ENCODE assay signal across 1 cellular context in genomic region chr11:44840526-44840925, GRCh38.
TF ChIP-seq lines count a peak whose summit lies in the region.

No MANE protein-coding gene starts in this region.

TF ChIP-seq in H1, 55 proteins besides CTCF, POLR2A, EP300 and RAD21 (continued from another document):
- TF ChIP-seq ATF3 (IDR thresholded peaks at IDR 0.05; ENCODE audit: insufficient read depth, low read depth, low read length) = no peak
- no peak for TF ChIP-seq KDM5A (IDR thresholded peaks at IDR 0.05; ENCODE audit: low read length)
- no peak for TF ChIP-seq TEAD4 (IDR thresholded peaks at IDR 0.05; ENCODE audit: low read depth, low read length)
- TF ChIP-seq TAF7 (optimal IDR thresholded peaks at IDR 0.05; ENCODE audit: borderline replicate concordance, low read depth, low read length) = no peak
- no peak for TF ChIP-seq GABPA (IDR thresholded peaks at IDR 0.05; ENCODE audit: borderline replicate concordance, insufficient read depth, low read length)
- TF ChIP-seq FOSL1 (IDR thresholded peaks at IDR 0.05; ENCODE audit: insufficient read depth, low read depth, low read length) = no peak
- TF ChIP-seq RXRA (IDR thresholded peaks at IDR 0.05; ENCODE audit: insufficient read depth, low read depth, low read length) = no peak
- no peak for TF ChIP-seq SP4 (IDR thresholded peaks at IDR 0.05; ENCODE audit: low read length)
- no peak for TF ChIP-seq CBX5 (IDR thresholded peaks at IDR 0.05; ENCODE audit: low read depth, low read length)
- no peak for TF ChIP-seq BACH1 (IDR thresholded peaks at IDR 0.05; ENCODE audit: low read length)
- no peak for TF ChIP-seq SIX5 (IDR thresholded peaks at IDR 0.05; ENCODE audit: low read depth, low read length)
- TF ChIP-seq CREB1 (IDR thresholded peaks at IDR 0.05) = no peak
- TF ChIP-seq PHF8 (conservative IDR thresholded peaks at IDR 0.05; ENCODE audit: low read depth, low read length) = no peak
- no peak for TF ChIP-seq BCL11A (IDR thresholded peaks at IDR 0.05; ENCODE audit: low read depth in 2 of 2, low read length in 2 of 2)
